13 cellular contexts compared by ENCODE assay signal in genomic region chr6:16243055-16243454, GRCh38. TPM values are rescaled to one million over a fixed set of nuclear protein-coding genes. Genes with fewer than 3 reads are reported as not detected.
DNase-seq lines count a peak whose midpoint lies in the region; ATAC-seq and TF ChIP-seq lines count a peak whose summit lies in the region.
"Had no signal": no experiment of that assay in that cellular context is flagged by ENCODE, and none has a peak within 500 bp of the region (broad histone marks: within the 10 kb centered on the region; RNA-seq: fewer than 3 reads in every experiment).

No MANE protein-coding gene starts in this region.

- peak; percentile 28 for DNase-seq in DMS53 (lab: John Stamatoyannopoulos, UW)
- no peak for DNase-seq in DMS53 treated with DMSO at 0.1 percent for 48 hours (lab: John Stamatoyannopoulos, UW; ENCODE audit: unreplicated experiment)
- DNase-seq in brain microvascular endothelial cell = peak; percentile 71
- peak; percentile 62 for DNase-seq in left ventricle myocardium superior
- no peak for DNase-seq in testis
- DNase-seq in midbrain (lab: John Stamatoyannopoulos, UW) = no peak
- DNase-seq: 8988T; activated T-cell treated with anti-CD3 and anti-CD28 coated beads, Interleukin-2, amount 50 U/mL, for 72 hours; stimulated activated CD4-positive, alpha-beta T cell treated with anti-CD3 and anti-CD28 coated beads, Interleukin-1b, Interleukin-23, amount 100 ng/mL, for 48 hours; stimulated activated naive CD8-positive, alpha-beta T cell treated with anti-CD3 and anti-CD28 coated beads, Interleukin-15, amount 100 ng/mL, for 72 hours had no signal

- H3K4me3 ChIP-seq in brain microvascular endothelial cell (ENCODE audit: low read depth, low read length) (no peak overlapping the region), testis (no peak overlapping the region)

- in situ Hi-C loops in brain microvascular endothelial cell (cut with HindIII; ENCODE audit: low pct_ligation_motif_present, low sequenced_read_pairs) = no loop called here

- TF ChIP-seq CTCF in brain microvascular endothelial cell (IDR thresholded peaks at IDR 0.05; ENCODE audit: low read depth, low read length, missing control alignments) = no peak
- TF ChIP-seq CTCF in testis (IDR thresholded peaks at IDR 0.05) = peak in 1 of 3 experiments; percentile 6

- H3K27ac ChIP-seq in brain microvascular endothelial cell (no peak overlapping the region), testis (peak overlapping the region; percentile 36 to 66)

- H3K27me3 ChIP-seq in brain microvascular endothelial cell (replicated peaks) (no peaks in the 10 kb centered on the region), testis (no peaks in the 10 kb centered on the region)

- H3K9me3 ChIP-seq in testis = no peaks in the 10 kb centered on the region

- intact Hi-C loops in left ventricle myocardium superior (cut with micrococcal nuclease) = no loop called here
- intact Hi-C loops in testis (cut with DNase I; ENCODE audit: low total_unique reads) = no loop called here

- H3K36me3 ChIP-seq in brain microvascular endothelial cell (replicated peaks) (no peaks in the 10 kb centered on the region), testis (ENCODE audit: low read depth, missing control alignments) (no peaks in the 10 kb centered on the region)

- no peak for TF ChIP-seq POLR2A in testis (IDR thresholded peaks at IDR 0.05)

- WGBS in testis, 2 donors = 48 to 51% methylated on average over 8 of the region's 8 CpGs

- ATAC-seq in left ventricle myocardium superior (peak; percentile 38), GM21390 (IDR thresholded peaks at IDR 0.05; ENCODE audit: unreplicated experiment) (no peak), GM21423 (IDR thresholded peaks at IDR 0.05; ENCODE audit: unreplicated experiment) (no peak)
- ATAC-seq: activated T-cell treated with anti-CD3 and anti-CD28 coated beads, Interleukin-2, amount 50 U/mL, for 72 hours; HCT116; stimulated activated naive CD8-positive, alpha-beta T cell treated with anti-CD3 and anti-CD28 coated beads, Interleukin-15, amount 100 ng/mL, for 72 hours had no signal

- H3K4me1 ChIP-seq in testis = peaks cover 62% of the 10 kb centered on the region

RNA-seq across cellular contexts. Expression of gene GMPR, which starts 4.7 kb away (rescaled TPM):
- 112 TPM for total RNA-seq in left ventricle myocardium superior
- total RNA-seq in testis = 100 to 1,000 TPM; 164 to 215 TPM
- 121 TPM for polyA plus RNA-seq in testis (ENCODE audit: insufficient read depth, low read depth, low replicate concordance)
- total RNA-seq: activated T-cell treated with anti-CD3 and anti-CD28 coated beads, Interleukin-2, amount 50 U/mL, for 72 hours had no signal

Comparison
In these comparisons a context has a peak if more than half of its experiments do, and no peak if none do; other contexts are left out.
1. DNase-seq: peak in DMS53 (single experiment), brain microvascular endothelial cell (single experiment) and left ventricle myocardium superior (single experiment); none in DMS53 treated with DMSO at 0.1 percent for 48 hours (single experiment), testis (single experiment) and midbrain (single experiment).